In the genomic region with DNA sequence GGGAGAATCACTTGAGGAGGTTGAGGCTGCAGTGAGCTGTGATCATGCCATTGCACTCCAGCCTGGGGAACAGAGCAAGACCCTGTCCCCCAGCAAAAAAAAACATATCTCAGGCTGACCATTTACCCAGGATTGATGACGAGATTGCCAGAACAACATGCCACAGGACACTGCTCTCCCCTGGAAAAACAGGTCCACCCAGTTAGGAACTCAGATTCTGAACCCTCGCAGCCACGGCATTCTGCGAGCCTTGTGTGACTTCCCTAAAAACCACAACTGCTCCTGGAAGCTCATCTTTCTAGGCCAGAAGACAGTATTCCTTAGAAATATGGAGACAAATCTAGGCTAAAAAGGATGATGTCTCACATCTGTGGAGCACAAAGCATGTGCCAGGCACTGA, we compare ENCODE assay signal across 28 cellular contexts.
"Had no signal": no experiment of that assay in that cellular context is flagged by ENCODE, and none has a peak within 500 bp of the region (broad histone marks: within the 10 kb centered on the region; RNA-seq: fewer than 3 reads in every experiment).

No MANE protein-coding gene starts in this region.

- H3K27me3 ChIP-seq: adrenal gland, cardiac muscle cell, colonic mucosa, neural progenitor cell, spleen, tibial nerve had no signal

- H3K36me3 ChIP-seq: colonic mucosa, neural progenitor cell had no signal

- H3K27ac ChIP-seq: adrenal gland, cardiac muscle cell, colonic mucosa, neural progenitor cell, parathyroid adenoma, spleen, tibial nerve had no signal

- H3K4me1 ChIP-seq: adrenal gland, colonic mucosa, parathyroid adenoma, spleen, tibial nerve had no signal

- H3K4me1 Mint-ChIP-seq: activated CD4-positive, alpha-beta T cell treated with anti-CD3 and anti-CD28 coated beads, Interleukin-2, amount 10 ng/mL, durations not matched to agents 24 days and 14 days; activated naive CD8-positive, alpha-beta T cell treated with anti-CD3 and anti-CD28 coated beads for 36 hours; brain; naive thymus-derived CD4-positive, alpha-beta T cell; neural progenitor cell had no signal

- H3K4me3 Mint-ChIP-seq: activated CD4-positive, alpha-beta memory T cell treated with anti-CD3 and anti-CD28 coated beads for 36 hours; activated CD4-positive, alpha-beta T cell treated with anti-CD3 and anti-CD28 coated beads, Interleukin-2, amount 10 ng/mL, durations not matched to agents 24 days and 14 days; activated naive CD4-positive, alpha-beta T cell treated with anti-CD3 and anti-CD28 coated beads for 36 hours; activated naive CD8-positive, alpha-beta T cell treated with anti-CD3 and anti-CD28 coated beads for 36 hours; activated T-helper 1 cell treated with anti-CD3 and anti-CD28 coated beads, Interleukin-12 subunit alpha, Interleukin-12 subunit beta, Interleukin-2, Interleukin-4 antibody, amounts not matched to agents 30 ng/mL and 10 ng/mL and 1 ng/mL, durations not matched to agents 14 hours and 24 hours and 36 hours; brain; naive thymus-derived CD4-positive, alpha-beta T cell; neural progenitor cell; T-helper 1 cell treated with Interleukin-12 subunit alpha and Interleukin-12 subunit beta and Interleukin-4 antibody, amounts not matched to agents 30 μg/mL and 1 μg/mL, for 36 hours had no signal

- H3K9ac ChIP-seq: neural progenitor cell, parathyroid adenoma had no signal

- DNase-seq: activated CD4-positive, alpha-beta memory T cell treated with anti-CD3 and anti-CD28 coated beads for 36 hours; activated CD4-positive, alpha-beta T cell treated with anti-CD3 and anti-CD28 coated beads, Interleukin-2, amount 10 ng/mL, durations not matched to agents 24 days and 14 days; activated CD4-positive, CD25-positive, alpha-beta regulatory T cell treated with anti-CD3 and anti-CD28 coated beads, Interleukin-2, amount 50 U/mL, for 72 hours; activated CD8-positive, alpha-beta memory T cell treated with anti-CD3 and anti-CD28 coated beads, Interleukin-2, amount 50 U/mL, for 4 hours; activated effector memory CD4-positive, alpha-beta T cell treated with anti-CD3 and anti-CD28 coated beads, Interleukin-2, amount 50 U/mL, for 16 hours; activated naive CD4-positive, alpha-beta T cell treated with anti-CD3 and anti-CD28 coated beads for 36 hours; activated naive CD8-positive, alpha-beta T cell treated with anti-CD3 and anti-CD28 coated beads for 36 hours; activated T-cell treated with anti-CD3 and anti-CD28 coated beads, Interleukin-2, amount 50 U/mL, for 1 hour; adrenal gland; aorta; cerebellar nuclear complex; colonic mucosa; effector CD8-positive, alpha-beta T cell; left colon; mammary epithelial cell; naive thymus-derived CD4-positive, alpha-beta T cell; occipital lobe; right cardiac atrium; spleen; stimulated activated naive CD4-positive, alpha-beta T cell; T-helper 9 cell had no signal

- H3K9me3 Mint-ChIP-seq: activated CD4-positive, alpha-beta memory T cell treated with anti-CD3 and anti-CD28 coated beads for 36 hours; activated CD4-positive, alpha-beta T cell treated with anti-CD3 and anti-CD28 coated beads, Interleukin-2, amount 10 ng/mL, durations not matched to agents 24 days and 14 days; activated naive CD4-positive, alpha-beta T cell treated with anti-CD3 and anti-CD28 coated beads for 36 hours; activated naive CD8-positive, alpha-beta T cell treated with anti-CD3 and anti-CD28 coated beads for 36 hours; activated T-helper 1 cell treated with anti-CD3 and anti-CD28 coated beads, Interleukin-12 subunit alpha, Interleukin-12 subunit beta, Interleukin-2, Interleukin-4 antibody, amounts not matched to agents 30 ng/mL and 10 ng/mL and 1 ng/mL, durations not matched to agents 14 hours and 24 hours and 36 hours; brain; naive thymus-derived CD4-positive, alpha-beta T cell; neural progenitor cell; T-helper 1 cell treated with Interleukin-12 subunit alpha and Interleukin-12 subunit beta and Interleukin-4 antibody, amounts not matched to agents 30 μg/mL and 1 μg/mL, for 36 hours had no signal

- ATAC-seq: left colon; naive thymus-derived CD4-positive, alpha-beta T cell; right cardiac atrium had no signal

- H3K4me3 ChIP-seq: adrenal gland, cardiac muscle cell, colonic mucosa, neural progenitor cell, spleen, tibial nerve had no signal

- H3K4me2 ChIP-seq: neural progenitor cell had no signal

- H3K9me3 ChIP-seq: adrenal gland, colonic mucosa, spleen, tibial nerve had no signal

- H3K27me3 Mint-ChIP-seq: activated CD4-positive, alpha-beta memory T cell treated with anti-CD3 and anti-CD28 coated beads for 36 hours; activated CD4-positive, alpha-beta T cell treated with anti-CD3 and anti-CD28 coated beads, Interleukin-2, amount 10 ng/mL, durations not matched to agents 24 days and 14 days; activated naive CD8-positive, alpha-beta T cell treated with anti-CD3 and anti-CD28 coated beads for 36 hours; brain; naive thymus-derived CD4-positive, alpha-beta T cell had no signal

- H3K27ac Mint-ChIP-seq: activated CD4-positive, alpha-beta memory T cell treated with anti-CD3 and anti-CD28 coated beads for 36 hours; activated CD4-positive, alpha-beta T cell treated with anti-CD3 and anti-CD28 coated beads, Interleukin-2, amount 10 ng/mL, durations not matched to agents 24 days and 14 days; activated naive CD4-positive, alpha-beta T cell treated with anti-CD3 and anti-CD28 coated beads for 36 hours; activated naive CD8-positive, alpha-beta T cell treated with anti-CD3 and anti-CD28 coated beads for 36 hours; activated T-helper 1 cell treated with anti-CD3 and anti-CD28 coated beads, Interleukin-12 subunit alpha, Interleukin-12 subunit beta, Interleukin-2, Interleukin-4 antibody, amounts not matched to agents 30 ng/mL and 10 ng/mL and 1 ng/mL, durations not matched to agents 14 hours and 24 hours and 36 hours; brain; naive thymus-derived CD4-positive, alpha-beta T cell; neural progenitor cell; T-helper 1 cell treated with Interleukin-12 subunit alpha and Interleukin-12 subunit beta and Interleukin-4 antibody, amounts not matched to agents 30 μg/mL and 1 μg/mL, for 36 hours had no signal

- H2AFZ ChIP-seq: neural progenitor cell, parathyroid adenoma had no signal

- H3K79me2 ChIP-seq: parathyroid adenoma had no signal
